In the genomic region with DNA sequence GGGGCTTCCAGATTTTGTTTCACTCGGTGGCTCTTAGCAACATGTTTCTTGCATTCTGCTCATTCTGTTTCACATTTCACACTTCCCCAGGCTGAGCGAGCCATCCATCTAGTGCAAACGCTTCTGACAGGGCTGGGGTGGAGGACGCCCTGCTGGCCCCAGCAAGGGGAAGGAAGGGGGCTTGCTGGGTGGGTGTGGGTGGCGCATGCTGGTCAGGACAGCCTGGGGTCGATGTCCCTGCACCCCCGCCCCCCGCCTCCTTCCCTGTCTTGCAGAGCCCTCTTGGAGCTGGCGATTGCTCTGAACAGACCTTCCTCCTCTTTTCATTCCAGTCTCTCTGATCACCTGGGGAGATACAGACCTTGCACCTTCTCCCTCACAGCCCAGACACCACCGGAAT, we compare ENCODE assay signal across 18 cellular contexts.
DNase-seq lines count a peak whose midpoint lies in the region; ATAC-seq and TF ChIP-seq lines count a peak whose summit lies in the region.
"Had no signal": no experiment of that assay in that cellular context is flagged by ENCODE, and none has a peak within 500 bp of the region (broad histone marks: within the 10 kb centered on the region; RNA-seq: fewer than 3 reads in every experiment).

No MANE protein-coding gene starts in this region.

- H3K4me1 ChIP-seq in spleen: peaks cover 0 to 5% (median 0%) of the 10 kb centered on the region in 6 donors
- no peaks in the 10 kb centered on the region for H3K4me1 ChIP-seq in uterus
- H3K4me1 ChIP-seq: BLaER1, Caco-2, HAP-1 had no signal

- no peak for ATAC-seq in GM21723 (IDR thresholded peaks at IDR 0.05; ENCODE audit: unreplicated experiment)
- ATAC-seq: CD8-positive, alpha-beta T cell; GM12878 had no signal

- H3K36me3 ChIP-seq in spleen (no peaks in the 10 kb centered on the region), uterus (no peaks in the 10 kb centered on the region)
- H3K36me3 ChIP-seq: BLaER1, HAP-1 had no signal

- H3K9me3 ChIP-seq in spleen: no peaks in the 10 kb centered on the region
- no peaks in the 10 kb centered on the region for H3K9me3 ChIP-seq in uterus
- H3K9me3 ChIP-seq: BLaER1, Caco-2, HAP-1 had no signal

- peak; percentile 24 for DNase-seq in Ammon's horn (ENCODE audit: low spot score)
- DNase-seq in G401 (ENCODE audit: low spot score): peak; percentile 21
- DNase-seq in endothelial cell (ENCODE audit: low spot score): no peak
- peak; percentile 52 for DNase-seq in spleen
- DNase-seq in uterus: no peak
- DNase-seq: Caco-2; CD4-positive, CD25-positive, alpha-beta regulatory T cell; CD8-positive, alpha-beta T cell; DMS153; DND-41; GDM1; GOT3 had no signal

- peaks cover 2% of the 10 kb centered on the region for H3K27me3 Mint-ChIP-seq in endothelial cell (ENCODE audit: unreplicated experiment)

- peaks cover 0 to 12% (median 0%) of the 10 kb centered on the region in 7 donors for H3K27me3 ChIP-seq in spleen (replicated peaks in 1 of 7)
- H3K27me3 ChIP-seq in uterus: no peaks in the 10 kb centered on the region
- H3K27me3 ChIP-seq: BLaER1 had no signal

- no peak overlapping the region for H3K27ac ChIP-seq in spleen
- H3K27ac ChIP-seq in uterus: no peak overlapping the region
- H3K27ac ChIP-seq: BLaER1, C4-2B had no signal

- no peak overlapping the region for H3K4me3 Mint-ChIP-seq in endothelial cell (ENCODE audit: unreplicated experiment)
- H3K4me3 Mint-ChIP-seq: B cell; CD4-positive, CD25-positive, alpha-beta regulatory T cell; CD8-positive, alpha-beta T cell had no signal

- TF ChIP-seq POLR2A in spleen (IDR thresholded peaks at IDR 0.05) (no peak), uterus (IDR thresholded peaks at IDR 0.05) (no peak)

- TF ChIP-seq CTCF in endothelial cell (IDR thresholded peaks at IDR 0.05; ENCODE audit: unreplicated experiment) (no peak), spleen (IDR thresholded peaks at IDR 0.05 in 8 of 11, conservative IDR thresholded peaks at IDR 0.05 in 3 of 11) (no peak), uterus (IDR thresholded peaks at IDR 0.05) (no peak)

- no peaks in the 10 kb centered on the region for H3K9me3 Mint-ChIP-seq in endothelial cell (ENCODE audit: unreplicated experiment)
- H3K9me3 Mint-ChIP-seq: CD8-positive, alpha-beta T cell had no signal

- H3K4me1 Mint-ChIP-seq in endothelial cell (ENCODE audit: unreplicated experiment): no peaks in the 10 kb centered on the region
- H3K4me1 Mint-ChIP-seq: B cell; CD4-positive, CD25-positive, alpha-beta regulatory T cell had no signal

- WGBS in spleen, 5 donors: 31 to 45% (median 41%) methylated on average over 8 to 10 of the region's 10 CpGs

- peak overlapping the region; percentile 11 for H3K27ac Mint-ChIP-seq in endothelial cell (ENCODE audit: unreplicated experiment)
- H3K27ac Mint-ChIP-seq: B cell; CD4-positive, CD25-positive, alpha-beta regulatory T cell; CD8-positive, alpha-beta T cell had no signal

- in situ Hi-C loops in G401 (cut with HindIII; ENCODE audit: low sequenced_read_pairs): no loop called here

- no peak overlapping the region for H3K4me3 ChIP-seq in spleen
- H3K4me3 ChIP-seq in uterus: no peak overlapping the region
- H3K4me3 ChIP-seq: BLaER1, GM12878, HAP-1 had no signal

- intact Hi-C loops in spleen (cut with DNase I; ENCODE audit: low total_unique reads): no loop called here
- intact Hi-C loops in uterus (cut with DNase I; ENCODE audit: low total_unique reads): no loop called here

- no peaks in the 10 kb centered on the region for H3K36me3 Mint-ChIP-seq in endothelial cell (ENCODE audit: low read depth, unreplicated experiment)
- H3K36me3 Mint-ChIP-seq: CD4-positive, CD25-positive, alpha-beta regulatory T cell; CD8-positive, alpha-beta T cell had no signal

Comparison
In these comparisons a context has a peak if more than half of its experiments do, and no peak if none do; other contexts are left out.
1. DNase-seq: peak in Ammon's horn (single experiment), G401 (single experiment) and spleen (single experiment); none in endothelial cell (single experiment) and uterus (0 of 2).